27 cellular contexts compared by ENCODE assay signal in genomic region chr2:216885117-216885553, GRCh38. TPM values are rescaled to one million over a fixed set of nuclear protein-coding genes. Genes with fewer than 3 reads are reported as not detected.
A peak's percentile ranks its signal among the peaks of the same experiment; 100 is the strongest.
DNase-seq lines count a peak whose midpoint lies in the region; FAIRE-seq and TF ChIP-seq lines count a peak whose summit lies in the region.
"Had no signal": no experiment of that assay in that cellular context is flagged by ENCODE, and none has a peak within 500 bp of the region (broad histone marks: within the 10 kb centered on the region; RNA-seq: fewer than 3 reads in every experiment).

No MANE protein-coding gene starts in this region.

- intact Hi-C loops in kidney (cut with DNase I): no loop called here

- H3K36me3 ChIP-seq in kidney (ENCODE audit: control insufficient read depth in 1 of 2, insufficient read depth in 2 of 2, low read length in 2 of 2) (no peaks in the 10 kb centered on the region), skeletal muscle tissue (ENCODE audit: control insufficient read depth in 3 of 3, insufficient read depth in 3 of 3, low read length in 3 of 3) (no peaks in the 10 kb centered on the region), smooth muscle cell (ENCODE audit: low read depth) (no peaks in the 10 kb centered on the region)
- H3K36me3 ChIP-seq: BE2C; BLaER1 treated with 17β-estradiol and CSF1 and Interleukin-3, amounts not matched to agents 10 nM and 100 nM had no signal

- H3K4me3 ChIP-seq in kidney (ENCODE audit: low read length in 2 of 2) (no peak overlapping the region), skeletal muscle tissue (ENCODE audit: low read length in 3 of 3) (no peak overlapping the region), smooth muscle cell (no peak overlapping the region)
- H3K4me3 ChIP-seq: A549; BLaER1 treated with 17β-estradiol and CSF1 and Interleukin-3, amounts not matched to agents 10 nM and 100 nM had no signal

- H3K4me2 ChIP-seq in smooth muscle cell: no peak overlapping the region
- H3K4me2 ChIP-seq: A549 had no signal

- no peaks in the 10 kb centered on the region for H4K20me1 ChIP-seq in smooth muscle cell (ENCODE audit: low read depth)
- H4K20me1 ChIP-seq: BLaER1 treated with 17β-estradiol and CSF1 and Interleukin-3, amounts not matched to agents 10 nM and 100 nM had no signal

- DNase-seq in activated gamma-delta T cell (lab: John Stamatoyannopoulos, UW): peak; percentile 6
- no peak for DNase-seq in activated gamma-delta T cell treated with Interleukin-2 at 50 U/mL for 16 hours
- peak; percentile 75 for DNase-seq in kidney
- DNase-seq in smooth muscle cell (lab: John Stamatoyannopoulos, UW; ENCODE audit: unreplicated experiment): no peak
- DNase-seq in GOT3 (lab: John Stamatoyannopoulos, UW): no peak
- no peak for DNase-seq in 8988T
- DNase-seq: ACHN; AML-193; BE2C; CD4-positive, alpha-beta T cell; CD8-positive, alpha-beta memory T cell; DMS 273 treated with DMSO at 0.1 percent for 48 hours; DMS79; GF-D8; H7; HCEC 1CT had no signal

- no peak overlapping the region for H3K9ac ChIP-seq in kidney (ENCODE audit: low read length in 2 of 2)
- H3K9ac ChIP-seq in skeletal muscle tissue (ENCODE audit: low read depth in 1 of 3, low read length in 3 of 3): no peak overlapping the region
- H3K9ac ChIP-seq in smooth muscle cell (ENCODE audit: low read depth): no peak overlapping the region
- H3K9ac ChIP-seq: BLaER1 treated with 17β-estradiol and CSF1 and Interleukin-3, amounts not matched to agents 10 nM and 100 nM had no signal

- no peak for FAIRE-seq in kidney (lab: Jason Lieb, UNC)
- FAIRE-seq: A549, D721Med, GM12891, GM18507, H1 had no signal

- peaks cover 8% of the 10 kb centered on the region for H3F3A ChIP-seq in smooth muscle cell (ENCODE audit: low read depth)

- TF ChIP-seq CTCF in kidney (IDR thresholded peaks at IDR 0.05; ENCODE audit: borderline replicate concordance, extremely low read depth, insufficient read depth) (no peak), smooth muscle cell (IDR thresholded peaks at IDR 0.05; ENCODE audit: borderline replicate concordance, insufficient read depth, poor library complexity, severe bottlenecking) (no peak)

- 87% methylated on average over 14 of the region's 32 CpGs for WGBS in smooth muscle cell (ENCODE audit: low lambda C conversion rate)

- peaks cover 0 to 2% of the 10 kb centered on the region in 2 donors for H3K9me3 ChIP-seq in kidney (ENCODE audit: control insufficient read depth in 1 of 2, low read length in 2 of 2)
- no peaks in the 10 kb centered on the region for H3K9me3 ChIP-seq in skeletal muscle tissue (ENCODE audit: control insufficient read depth in 3 of 3, low read length in 3 of 3)
- no peaks in the 10 kb centered on the region for H3K9me3 ChIP-seq in smooth muscle cell (replicated peaks; ENCODE audit: low read depth)
- H3K9me3 ChIP-seq: A549, BE2C had no signal

- no peaks in the 10 kb centered on the region for H3K79me2 ChIP-seq in smooth muscle cell (ENCODE audit: low read depth)

- H3K27me3 ChIP-seq in skeletal muscle tissue (ENCODE audit: control insufficient read depth in 3 of 3, insufficient read depth in 3 of 3, low read length in 3 of 3) (no peaks in the 10 kb centered on the region), smooth muscle cell (ENCODE audit: low read depth) (no peaks in the 10 kb centered on the region)
- H3K27me3 ChIP-seq: BE2C; BLaER1 treated with 17β-estradiol and CSF1 and Interleukin-3, amounts not matched to agents 10 nM and 100 nM had no signal

- no peaks in the 10 kb centered on the region for H3K4me1 ChIP-seq in kidney (ENCODE audit: control insufficient read depth in 1 of 2, insufficient read depth in 1 of 2, low read depth in 1 of 2, low read length in 2 of 2)
- peaks cover 56 to 88% (median 71%) of the 10 kb centered on the region in 3 donors for H3K4me1 ChIP-seq in skeletal muscle tissue (ENCODE audit: control insufficient read depth in 3 of 3, insufficient read depth in 3 of 3, low read length in 3 of 3)
- no peaks in the 10 kb centered on the region for H3K4me1 ChIP-seq in smooth muscle cell (ENCODE audit: low read depth)
- H3K4me1 ChIP-seq: A549 had no signal

- H3K27ac ChIP-seq in kidney (ENCODE audit: low read depth in 2 of 2, low read length in 2 of 2) (no peak overlapping the region), skeletal muscle tissue (ENCODE audit: low read depth, low read length) (peak overlapping the region; percentile 22), smooth muscle cell (ENCODE audit: low read depth) (no peak overlapping the region)
- H3K27ac ChIP-seq: 22Rv1; A549; BLaER1 treated with 17β-estradiol and CSF1 and Interleukin-3, amounts not matched to agents 10 nM and 100 nM had no signal

- H2AFZ ChIP-seq in smooth muscle cell (ENCODE audit: low read depth): no peak overlapping the region

RNA-seq across cellular contexts. Expression of gene TNP1, which starts 25.3 kb away (rescaled TPM):
- total RNA-seq in kidney (not detected), skeletal muscle tissue (not detected), smooth muscle cell (not detected in 2 replicates)
- polyA plus RNA-seq in kidney (ENCODE audit: insufficient read depth, low read depth, low replicate concordance) (not detected), smooth muscle cell (not detected in 2 replicates)
- total RNA-seq: CD4-positive, alpha-beta T cell; CD8-positive, alpha-beta memory T cell; Daoy; G401; H1; H7 had no signal
- polyA plus RNA-seq: A549; CD14-positive monocyte; CD8-positive, alpha-beta memory T cell; H1 had no signal

Comparison
In these comparisons a context has a peak if more than half of its experiments do, and no peak if none do; other contexts are left out.
1. DNase-seq: peak in activated gamma-delta T cell (single experiment) and kidney (single experiment); none in activated gamma-delta T cell treated with Interleukin-2 at 50 U/mL for 16 hours (single experiment), smooth muscle cell (single experiment), GOT3 (single experiment) and 8988T (single experiment).